17 cellular contexts compared by ENCODE assay signal in genomic region chr14:98323850-98324249, GRCh38.
"Had no signal": no experiment of that assay in that cellular context is flagged by ENCODE, and none has a peak within 500 bp of the region (broad histone marks: within the 10 kb centered on the region; RNA-seq: fewer than 3 reads in every experiment).

No MANE protein-coding gene starts in this region.

- H3K4me3 ChIP-seq: sigmoid colon, testis had no signal

- DNase-seq: activated T-cell treated with anti-CD3 and anti-CD28 coated beads, Interleukin-2, amount 50 U/mL, for 24 hours; aorta; effector CD4-positive, alpha-beta T cell; erythroblast; foreskin melanocyte; hippocampal formation; left ventricle myocardium superior; occipital lobe; posterior cingulate gyrus; retina; sigmoid colon; stimulated activated CD4-positive, alpha-beta T cell treated with anti-CD3 and anti-CD28 coated beads, Interleukin-2, amount 100 ng/mL, for 48 hours; stimulated activated CD8-positive, alpha-beta memory T cell treated with anti-CD3 and anti-CD28 coated beads, Interleukin-4, amount 100 ng/mL, for 48 hours; stimulated activated naive B cell treated with anti-CD40 and anti-IgM and Interleukin-4, amounts not matched to agents 10 μg/mL and 1 μg/mL and 100 μg/mL, for 72 hours; T-helper 9 cell; testis had no signal

- H3K36me3 ChIP-seq: sigmoid colon had no signal

- H3K27me3 ChIP-seq: sigmoid colon, testis had no signal

- H3K4me1 ChIP-seq: sigmoid colon, testis had no signal

- H3K9me3 ChIP-seq: testis had no signal

- H3K27ac ChIP-seq: sigmoid colon, testis had no signal

- FAIRE-seq: endometrium had no signal
